In the genomic region with DNA sequence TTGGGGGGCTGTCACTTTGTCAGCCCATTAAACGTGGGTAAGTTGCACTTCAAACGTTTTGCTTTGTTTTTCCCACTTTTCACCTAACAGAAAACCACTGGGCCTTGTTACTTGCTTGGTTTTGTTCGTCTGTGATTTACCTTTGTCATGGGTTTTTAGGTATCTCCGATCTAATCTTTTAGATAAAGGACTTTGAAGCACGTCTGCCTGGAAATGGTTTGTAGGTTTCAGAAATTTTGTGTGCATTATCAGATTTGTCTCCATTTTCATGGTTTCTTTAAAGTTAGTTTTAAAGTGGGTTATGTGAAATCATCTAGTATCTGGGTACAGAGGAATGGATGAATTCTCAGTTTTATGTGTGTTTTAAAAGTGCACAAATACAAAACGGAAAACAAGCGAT, we compare ENCODE assay signal across 15 cellular contexts. TPM values are rescaled to one million over a fixed set of nuclear protein-coding genes. Genes with fewer than 3 reads are reported as not detected.
A peak's percentile ranks its signal among the peaks of the same experiment; 100 is the strongest.
DNase-seq lines count a peak whose midpoint lies in the region; ATAC-seq and TF ChIP-seq lines count a peak whose summit lies in the region.
"Had no signal": no experiment of that assay in that cellular context is flagged by ENCODE, and none has a peak within 500 bp of the region (broad histone marks: within the 10 kb centered on the region; RNA-seq: fewer than 3 reads in every experiment).

No MANE protein-coding gene starts in this region.

- H3K36me3 ChIP-seq in endodermal cell (ENCODE audit: control insufficient read depth, insufficient read depth, low read length), result peaks cover 10% of the 10 kb centered on the region

- no peaks in the 10 kb centered on the region for H3K27me3 ChIP-seq in CD4-positive, alpha-beta T cell (ENCODE audit: control insufficient read depth, insufficient read depth, low read length)
- H3K27me3 ChIP-seq in HL-60 (ENCODE audit: insufficient read depth, poor library complexity, severe bottlenecking) (no peaks in the 10 kb centered on the region), endodermal cell (ENCODE audit: control insufficient read depth, insufficient read depth, low read length, poor library complexity, severe bottlenecking) (no peaks in the 10 kb centered on the region)

- no peak for DNase-seq in activated CD8-positive, alpha-beta T cell treated with anti-CD3 and anti-CD28 coated beads for 36 hours
- DNase-seq in activated CD8-positive, alpha-beta T cell treated with anti-CD3 and anti-CD28 coated beads, Interleukin-2, amount 10 ng/mL, durations not matched to agents 7 days and 5 days, result no peak
- no peak for DNase-seq in CD4-positive, alpha-beta T cell
- DNase-seq in HL-60 (ENCODE audit: low read depth in 1 of 2, low spot score in 1 of 2) (no peak), endodermal cell (no peak), DMS153 treated with DMSO at 0.1 percent for 48 hours (lab: John Stamatoyannopoulos, UW; ENCODE audit: unreplicated experiment) (no peak), islet precursor cell (no peak)
- DNase-seq: Karpas-422, MM.1S, NCI-H1105, NCI-H187, NCI-H69 had no signal

- no peaks in the 10 kb centered on the region for H3K27me3 Mint-ChIP-seq in activated CD8-positive, alpha-beta T cell treated with anti-CD3 and anti-CD28 coated beads for 36 hours
- H3K27me3 Mint-ChIP-seq in activated CD8-positive, alpha-beta T cell treated with anti-CD3 and anti-CD28 coated beads, Interleukin-2, amount 10 ng/mL, durations not matched to agents 7 days and 5 days (ENCODE audit: low read depth), result no peaks in the 10 kb centered on the region
- no peaks in the 10 kb centered on the region for H3K27me3 Mint-ChIP-seq in CD4-positive, alpha-beta T cell
- H3K27me3 Mint-ChIP-seq in endodermal cell (ENCODE audit: insufficient read depth), result no peaks in the 10 kb centered on the region

- CTCF ChIA-PET in activated CD8-positive, alpha-beta T cell treated with anti-CD3 and anti-CD28 coated beads for 36 hours (lab: Charles Lee), result no interaction called here
- CTCF ChIA-PET in activated CD8-positive, alpha-beta T cell treated with anti-CD3 and anti-CD28 coated beads, Interleukin-2, amount 10 ng/mL, durations not matched to agents 7 days and 5 days (lab: Charles Lee), result no interaction called here
- CTCF ChIA-PET in CD4-positive, alpha-beta T cell (lab: Charles Lee), result no interaction called here

- no peak overlapping the region for H3K4me3 Mint-ChIP-seq in activated CD8-positive, alpha-beta T cell treated with anti-CD3 and anti-CD28 coated beads for 36 hours
- H3K4me3 Mint-ChIP-seq in activated CD8-positive, alpha-beta T cell treated with anti-CD3 and anti-CD28 coated beads, Interleukin-2, amount 10 ng/mL, durations not matched to agents 7 days and 5 days, result no peak overlapping the region
- H3K4me3 Mint-ChIP-seq in CD4-positive, alpha-beta T cell, result peak overlapping the region; percentile 9
- no peak overlapping the region for H3K4me3 Mint-ChIP-seq in endodermal cell
- H3K4me3 Mint-ChIP-seq: CD14-positive monocyte had no signal

- 70 to 77% methylated on average over 7 of the region's 7 CpGs for WGBS in endodermal cell (ENCODE audit: insufficient coverage in 1 of 2, insufficient read length in 1 of 2), 2 experiments

- peaks cover 21% of the 10 kb centered on the region for H3K4me1 ChIP-seq in endodermal cell (ENCODE audit: control insufficient read depth, insufficient read depth, low read length)

- H3K9ac ChIP-seq in endodermal cell (ENCODE audit: extremely low read depth, low read length, poor library complexity, severe bottlenecking), result no peak overlapping the region

- H3K4me1 Mint-ChIP-seq in activated CD8-positive, alpha-beta T cell treated with anti-CD3 and anti-CD28 coated beads for 36 hours (ENCODE audit: low read depth), result peaks cover 70% of the 10 kb centered on the region
- H3K4me1 Mint-ChIP-seq in activated CD8-positive, alpha-beta T cell treated with anti-CD3 and anti-CD28 coated beads, Interleukin-2, amount 10 ng/mL, durations not matched to agents 7 days and 5 days (ENCODE audit: low read depth), result peaks cover 65% of the 10 kb centered on the region
- peaks cover 79% of the 10 kb centered on the region for H3K4me1 Mint-ChIP-seq in CD4-positive, alpha-beta T cell (ENCODE audit: low read depth)
- H3K4me1 Mint-ChIP-seq in endodermal cell, result peaks cover 43% of the 10 kb centered on the region

- H3K27ac ChIP-seq in CD4-positive, alpha-beta T cell (ENCODE audit: low read depth, low read length), result no peak overlapping the region
- H3K27ac ChIP-seq in HL-60 (replicated peaks) (0 out of 2 replicates have a peak overlapping the region, but pooled peaks have one; percentile 14), endodermal cell (ENCODE audit: low read depth, low read length) (no peak overlapping the region)
- H3K27ac ChIP-seq: RWPE1 had no signal

- POLR2A ChIA-PET in activated CD8-positive, alpha-beta T cell treated with anti-CD3 and anti-CD28 coated beads for 36 hours (lab: Charles Lee), result no interaction called here
- POLR2A ChIA-PET in activated CD8-positive, alpha-beta T cell treated with anti-CD3 and anti-CD28 coated beads, Interleukin-2, amount 10 ng/mL, durations not matched to agents 7 days and 5 days (lab: Charles Lee), result no interaction called here
- POLR2A ChIA-PET in CD4-positive, alpha-beta T cell (lab: Charles Lee), result no interaction called here

- no peak for TF ChIP-seq CTCF in activated CD8-positive, alpha-beta T cell treated with anti-CD3 and anti-CD28 coated beads for 36 hours (IDR thresholded peaks at IDR 0.05)
- no peak for TF ChIP-seq CTCF in CD4-positive, alpha-beta T cell (IDR thresholded peaks at IDR 0.05)
- no peak for TF ChIP-seq CTCF in HL-60 (IDR thresholded peaks at IDR 0.05; ENCODE audit: insufficient read depth, low read length)
- TF ChIP-seq CTCF in endodermal cell (conservative IDR thresholded peaks at IDR 0.05), result no peak

- no peak overlapping the region for H3K4me3 ChIP-seq in HL-60 (replicated peaks; ENCODE audit: insufficient read depth, low read length)
- H3K4me3 ChIP-seq in endodermal cell (ENCODE audit: low read length), result peak overlapping the region; percentile 38

- intact Hi-C loops in activated CD8-positive, alpha-beta T cell treated with anti-CD3 and anti-CD28 coated beads for 36 hours (cut with micrococcal nuclease), result loop anchor here (10.0 kb wide), 1 partner anchor 259 kb away; no protein-coding TSS in a partner anchor
- intact Hi-C loops in CD4-positive, alpha-beta T cell (cut with DNase I, micrococcal nuclease), result no loop called here

- H3K9me3 ChIP-seq in CD4-positive, alpha-beta T cell (ENCODE audit: control insufficient read depth, low read length), result no peaks in the 10 kb centered on the region
- H3K9me3 ChIP-seq in endodermal cell (ENCODE audit: control insufficient read depth, low read length), result no peaks in the 10 kb centered on the region

- ATAC-seq in activated CD8-positive, alpha-beta T cell treated with anti-CD3 and anti-CD28 coated beads for 36 hours, result no peak
- ATAC-seq in activated CD8-positive, alpha-beta T cell treated with anti-CD3 and anti-CD28 coated beads, Interleukin-2, amount 10 ng/mL, durations not matched to agents 7 days and 5 days, result no peak
- ATAC-seq in CD4-positive, alpha-beta T cell (ENCODE audit: poor library complexity), result no peak
- ATAC-seq: HepG2 had no signal

- peak overlapping the region; percentile 65 for H3K27ac Mint-ChIP-seq in activated CD8-positive, alpha-beta T cell treated with anti-CD3 and anti-CD28 coated beads for 36 hours
- H3K27ac Mint-ChIP-seq in activated CD8-positive, alpha-beta T cell treated with anti-CD3 and anti-CD28 coated beads, Interleukin-2, amount 10 ng/mL, durations not matched to agents 7 days and 5 days, result no peak overlapping the region
- H3K27ac Mint-ChIP-seq in CD4-positive, alpha-beta T cell, result peak overlapping the region; percentile 40
- no peak overlapping the region for H3K27ac Mint-ChIP-seq in endodermal cell

- H3K9me3 Mint-ChIP-seq in activated CD8-positive, alpha-beta T cell treated with anti-CD3 and anti-CD28 coated beads for 36 hours, result no peaks in the 10 kb centered on the region
- H3K9me3 Mint-ChIP-seq in activated CD8-positive, alpha-beta T cell treated with anti-CD3 and anti-CD28 coated beads, Interleukin-2, amount 10 ng/mL, durations not matched to agents 7 days and 5 days (ENCODE audit: insufficient read depth), result no peaks in the 10 kb centered on the region
- no peaks in the 10 kb centered on the region for H3K9me3 Mint-ChIP-seq in CD4-positive, alpha-beta T cell
- H3K9me3 Mint-ChIP-seq in endodermal cell, result no peaks in the 10 kb centered on the region

- peaks cover 42% of the 10 kb centered on the region for H3K36me3 Mint-ChIP-seq in activated CD8-positive, alpha-beta T cell treated with anti-CD3 and anti-CD28 coated beads for 36 hours (ENCODE audit: low read depth)
- peaks cover 47% of the 10 kb centered on the region for H3K36me3 Mint-ChIP-seq in activated CD8-positive, alpha-beta T cell treated with anti-CD3 and anti-CD28 coated beads, Interleukin-2, amount 10 ng/mL, durations not matched to agents 7 days and 5 days (ENCODE audit: low read depth)
- H3K36me3 Mint-ChIP-seq in CD4-positive, alpha-beta T cell (ENCODE audit: low read depth), result peaks cover 38% of the 10 kb centered on the region
- peaks cover 11% of the 10 kb centered on the region for H3K36me3 Mint-ChIP-seq in endodermal cell (ENCODE audit: low read depth)

RNA-seq across cellular contexts. Expression of a gene that starts 6.4 kb away (rescaled TPM):
- 10 to 100 TPM; 54.9 to 55.6 TPM for total RNA-seq in activated CD8-positive, alpha-beta T cell treated with anti-CD3 and anti-CD28 coated beads for 36 hours
- 10 to 100 TPM; 35.5 to 36.8 TPM for total RNA-seq in activated CD8-positive, alpha-beta T cell treated with anti-CD3 and anti-CD28 coated beads, Interleukin-2, amount 10 ng/mL, durations not matched to agents 7 days and 5 days
- 10 to 100 TPM; 69.0 to 79.6 TPM for total RNA-seq in CD4-positive, alpha-beta T cell
- 10 to 100 TPM; 29.8 to 35.6 TPM for total RNA-seq in endodermal cell
- 21.1 TPM for polyA plus RNA-seq in endodermal cell (2013, experiment 1 of 2)
- 18.8 TPM for polyA plus RNA-seq in endodermal cell (2013, experiment 2 of 2)

Comparison
In these comparisons a context has a peak if more than half of its experiments do, and no peak if none do; other contexts are left out.
1. H3K27ac Mint-ChIP-seq: peak in activated CD8-positive, alpha-beta T cell treated with anti-CD3 and anti-CD28 coated beads for 36 hours (single experiment) and CD4-positive, alpha-beta T cell (single experiment); none in activated CD8-positive, alpha-beta T cell treated with anti-CD3 and anti-CD28 coated beads, Interleukin-2, amount 10 ng/mL, durations not matched to agents 7 days and 5 days (single experiment) and endodermal cell (single experiment).